In genomic region chr10:132447446-132448247, GRCh38 we compare ENCODE assay signal across 8 cellular contexts. TPM values are rescaled to one million over a fixed set of nuclear protein-coding genes. Genes with fewer than 3 reads are reported as not detected.
DNase-seq lines count a peak whose midpoint lies in the region; ATAC-seq, FAIRE-seq and TF ChIP-seq lines count a peak whose summit lies in the region.

No MANE protein-coding gene starts in this region.

- intact Hi-C loops in activated naive CD4-positive, alpha-beta T cell treated with anti-CD3 and anti-CD28 coated beads for 36 hours (cut with micrococcal nuclease): loop anchor here (1.0 to 5.0 kb wide), 8 partner anchors 25 to 945 kb away; partner anchors contain the start of genes INPP5A, MTG1, PPP2R2D and PWWP2B

- peak overlapping the region; percentile 99 for H3K27ac ChIP-seq in RWPE1

- TF ChIP-seq CTCF in RWPE1 (conservative IDR thresholded peaks at IDR 0.05; ENCODE audit: low read depth): no peak

- no peak for DNase-seq in GM12891 (ENCODE audit: insufficient read length, low spot score)
- peak; percentile 82 for DNase-seq in RWPE1 (ENCODE audit: low spot score)
- DNase-seq in activated naive CD4-positive, alpha-beta T cell treated with anti-CD3 and anti-CD28 coated beads for 36 hours: peak; percentile 87
- DNase-seq in kidney tubule cell (ENCODE audit: low spot score): peak; percentile 86
- DNase-seq in stimulated activated CD8-positive, alpha-beta memory T cell treated with anti-CD3 and anti-CD28 coated beads, Interleukin-12 subunit alpha, Interleukin-12 subunit beta, amount 100 ng/mL, for 24 hours (ENCODE audit: extremely low read depth): peak; percentile 43
- DNase-seq in NCI-H1048 (lab: John Stamatoyannopoulos, UW): no peak
- no peak for DNase-seq in NCI-H1105 (lab: John Stamatoyannopoulos, UW)

- no peak for TF ChIP-seq POLR2A in GM12891 (IDR thresholded peaks at IDR 0.05; ENCODE audit: low read depth, low read length)

- peaks cover 36% of the 10 kb centered on the region for H3K4me1 Mint-ChIP-seq in activated naive CD4-positive, alpha-beta T cell treated with anti-CD3 and anti-CD28 coated beads for 36 hours (ENCODE audit: low read depth)

- H3K4me3 Mint-ChIP-seq in activated naive CD4-positive, alpha-beta T cell treated with anti-CD3 and anti-CD28 coated beads for 36 hours: peak overlapping the region; percentile 89

- CTCF ChIA-PET in RWPE1 (lab: Yijun Ruan, JAX): interaction anchor here (0.6 to 2.2 kb wide), 15 partner anchors 14 to 161 kb away, joined by 3 to 22 read pairs (median 5); partner anchors contain the start of gene PWWP2B
- CTCF ChIA-PET in activated naive CD4-positive, alpha-beta T cell treated with anti-CD3 and anti-CD28 coated beads for 36 hours (lab: Charles Lee): interaction anchor here (0.6 to 2.3 kb wide), 7 partner anchors 11 to 224 kb away, joined by 3 to 10 read pairs (median 3); no protein-coding TSS in a partner anchor

- peak overlapping the region; percentile 98 for H3K27ac Mint-ChIP-seq in activated naive CD4-positive, alpha-beta T cell treated with anti-CD3 and anti-CD28 coated beads for 36 hours

- H3K36me3 Mint-ChIP-seq in activated naive CD4-positive, alpha-beta T cell treated with anti-CD3 and anti-CD28 coated beads for 36 hours (ENCODE audit: low read depth): no peaks in the 10 kb centered on the region

- POLR2A ChIA-PET in RWPE1 (lab: Yijun Ruan, JAX; ENCODE audit: low non-redundant PET): interaction anchor here (0.6 to 1.7 kb wide), 9 partner anchors 10 to 824 kb away, joined by 3 to 17 read pairs (median 4); partner anchors contain the start of gene PWWP2B

- peak; percentile 35 for FAIRE-seq in GM12891 (lab: Jason Lieb, UNC)

- ATAC-seq in GM21786 (IDR thresholded peaks at IDR 0.05; ENCODE audit: unreplicated experiment): no peak

- H3K9me3 Mint-ChIP-seq in activated naive CD4-positive, alpha-beta T cell treated with anti-CD3 and anti-CD28 coated beads for 36 hours: no peaks in the 10 kb centered on the region

- no peaks in the 10 kb centered on the region for H3K27me3 Mint-ChIP-seq in activated naive CD4-positive, alpha-beta T cell treated with anti-CD3 and anti-CD28 coated beads for 36 hours (ENCODE audit: low read depth)

TF ChIP-seq in GM12891, 5 proteins besides CTCF, POLR2A, EP300 and RAD21:
- TF ChIP-seq SPI1 (IDR thresholded peaks at IDR 0.05; ENCODE audit: low read depth, low read length): 0 out of 2 replicates have a peak, but pooled peaks have one; percentile 16
- TF ChIP-seq POU2F2 (IDR thresholded peaks at IDR 0.05; ENCODE audit: low read depth, low read length): no peak

RNA-seq across cellular contexts. Expression of gene PWWP2B, which starts 50.6 kb away (rescaled TPM):
- 0.13 TPM for polyA plus RNA-seq in GM12891 (2012; ENCODE audit: low read depth, missing spikeins)
- total RNA-seq in activated naive CD4-positive, alpha-beta T cell treated with anti-CD3 and anti-CD28 coated beads for 36 hours: 1 to 10 TPM; 1.5 to 2.2 TPM

Comparison
In these comparisons a context has a peak if more than half of its experiments do, and no peak if none do; other contexts are left out.
1. DNase-seq: peak in RWPE1 (single experiment), activated naive CD4-positive, alpha-beta T cell treated with anti-CD3 and anti-CD28 coated beads for 36 hours (single experiment), kidney tubule cell (single experiment) and stimulated activated CD8-positive, alpha-beta memory T cell treated with anti-CD3 and anti-CD28 coated beads, Interleukin-12 subunit alpha, Interleukin-12 subunit beta, amount 100 ng/mL, for 24 hours (single experiment); none in GM12891 (single experiment), NCI-H1048 (single experiment) and NCI-H1105 (single experiment).